Comparison of ENCODE assay signal across 8 cellular contexts in the genomic region with DNA sequence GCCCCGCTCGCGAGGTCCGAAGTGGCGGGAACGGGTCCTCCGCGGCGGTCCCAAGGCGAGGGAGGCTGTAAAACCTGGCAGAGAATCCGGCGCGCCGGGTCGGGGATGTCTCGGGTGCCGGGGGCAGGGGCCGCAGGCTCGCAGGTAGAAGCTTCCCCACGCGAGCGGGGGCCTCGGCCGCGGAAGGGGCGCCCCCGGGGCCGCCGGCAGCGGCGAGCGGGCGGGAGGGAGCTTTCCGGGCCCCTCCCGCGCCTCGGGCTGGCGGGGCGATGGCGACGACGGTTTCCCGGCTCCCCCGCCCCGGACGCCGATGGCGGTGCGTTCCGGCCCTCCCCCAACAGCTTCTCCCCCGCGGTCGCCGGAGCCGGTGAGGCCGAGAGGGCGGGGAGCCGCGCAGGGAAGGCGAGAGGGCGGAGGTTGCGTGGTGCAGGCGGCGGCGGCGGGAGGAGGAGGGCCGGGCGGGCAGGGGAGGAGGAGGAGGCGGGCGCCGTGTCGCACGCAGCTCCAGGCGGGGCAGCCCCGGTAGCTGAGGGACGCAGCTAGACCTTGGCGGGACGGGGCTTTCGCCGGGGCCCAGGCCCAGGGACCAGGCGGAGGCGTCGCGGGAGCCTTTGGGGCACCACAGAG. TPM values are rescaled to one million over a fixed set of nuclear protein-coding genes. Genes with fewer than 3 reads are reported as not detected.
A peak's percentile ranks its signal among the peaks of the same experiment; 100 is the strongest.
DNase-seq lines count a peak whose midpoint lies in the region; ATAC-seq and TF ChIP-seq lines count a peak whose summit lies in the region.

TSS of gene CUL1 (plus strand) at position 507 of the 627 bp plus-strand sequence. CDS start 31,220 bp downstream, outside the sequence.

- ATAC-seq in GM18520 (IDR thresholded peaks at IDR 0.05; ENCODE audit: unreplicated experiment) (peak; percentile 59), HG03045 (IDR thresholded peaks at IDR 0.05; ENCODE audit: unreplicated experiment) (peak; percentile 79)

- H3K4me3 ChIP-seq in A673 (ENCODE audit: low read depth, low read length, poor library complexity, severe bottlenecking) (peak within 1 kb of the TSS; percentile 89), colonic mucosa (peak within 1 kb of the TSS; percentile 95)

- POLR2A ChIA-PET in A673 (lab: Charles Lee; ENCODE audit: low non-redundant PET), result no interaction called here

- H3K9ac ChIP-seq in colonic mucosa (ENCODE audit: low read depth in 2 of 2, low read length in 2 of 2), result peak within 1 kb of the TSS; percentile 85 to 97

- H3K27ac ChIP-seq in A673 (ENCODE audit: low read depth, low read length, poor library complexity, severe bottlenecking) (peak within 1 kb of the TSS; percentile 97), colonic mucosa (peak within 1 kb of the TSS; percentile 98)

- intact Hi-C loops in A673 (cut with micrococcal nuclease; ENCODE audit: unreplicated experiment), result loop anchor here (10.0 kb wide), 1 partner anchor 266 kb away; no protein-coding TSS in a partner anchor
- intact Hi-C loops in colonic mucosa (cut with DNase I), result no loop called here

- no peaks in the 10 kb centered on the region for H3K36me3 ChIP-seq in A673 (ENCODE audit: insufficient read depth, low read length, poor library complexity, severe bottlenecking)
- H3K36me3 ChIP-seq in colonic mucosa, result no peaks in the 10 kb centered on the region

- peak; percentile 78 for DNase-seq in A673 (ENCODE audit: low spot score)
- DNase-seq in NCI-H2196 treated with DMSO at 0.1 percent for 48 hours (lab: John Stamatoyannopoulos, UW; ENCODE audit: unreplicated experiment), result peak; percentile 46
- peak; percentile 86 for DNase-seq in activated CD4-positive, alpha-beta T cell treated with anti-CD3 and anti-CD28 coated beads for 48 hours
- peak; percentile 85 for DNase-seq in colonic mucosa
- DNase-seq in left kidney (ENCODE audit: low read depth, low spot score), result peak; percentile 94
- DNase-seq in stimulated activated CD4-positive, alpha-beta T cell treated with anti-CD3 and anti-CD28 coated beads, Interleukin-2, amount 100 ng/mL, for 48 hours, result peak; percentile 70 to 77

- no TSS peak for BruUV-seq in A673 (replicated peaks; lab: Mats Ljungman, UMichigan)

- TF ChIP-seq CTCF in A673 (conservative IDR thresholded peaks at IDR 0.05; ENCODE audit: low read depth, low read length) (no peak), colonic mucosa (IDR thresholded peaks at IDR 0.05) (no peak)

- no peaks in the 10 kb centered on the region for H3K9me3 ChIP-seq in A673 (ENCODE audit: low read depth, low read length, poor library complexity, severe bottlenecking)
- H3K9me3 ChIP-seq in colonic mucosa, result no peaks in the 10 kb centered on the region

- H3K27me3 ChIP-seq in A673 (replicated peaks; ENCODE audit: insufficient read depth, low read depth, low read length, poor library complexity) (no peaks in the 10 kb centered on the region), colonic mucosa (no peaks in the 10 kb centered on the region)

- CTCF ChIA-PET in A673 (lab: Charles Lee), result no interaction called here

- peaks cover 40% of the 10 kb centered on the region for H3K4me1 ChIP-seq in A673 (ENCODE audit: insufficient read depth, low read length, poor library complexity, severe bottlenecking)
- H3K4me1 ChIP-seq in colonic mucosa, result peaks cover 21% of the 10 kb centered on the region

RNA-seq across cellular contexts. Expression of gene CUL1, which starts in this region (rescaled TPM):
- total RNA-seq in A673 (2021) (75.5 and 75.7 TPM in 2 replicates), colonic mucosa (10 to 100 TPM; 36.2 to 36.9 TPM)

Comparison
In these comparisons a context has a peak if more than half of its experiments do, and no peak if none do; other contexts are left out.
1. Peak in every context shown above with its lines: DNase-seq, ATAC-seq, H3K4me3 ChIP-seq and H3K27ac ChIP-seq.